Comparison of ENCODE assay signal across 21 cellular contexts in genomic region chr5:178560911-178561310, GRCh38. TPM values are rescaled to one million over a fixed set of nuclear protein-coding genes. Genes with fewer than 3 reads are reported as not detected.
"Had no signal": no experiment of that assay in that cellular context is flagged by ENCODE, and none has a peak within 500 bp of the region (broad histone marks: within the 10 kb centered on the region; RNA-seq: fewer than 3 reads in every experiment).

No MANE protein-coding gene starts in this region.

- H3K9me3 ChIP-seq: esophagus squamous epithelium, gastrocnemius medialis, tibial artery had no signal

- H3K9ac ChIP-seq: parathyroid adenoma had no signal

- H3K4me1 Mint-ChIP-seq: activated CD4-positive, alpha-beta T cell treated with anti-CD3 and anti-CD28 coated beads for 36 hours had no signal

- H2AFZ ChIP-seq: parathyroid adenoma had no signal

- H3K36me3 ChIP-seq: esophagus squamous epithelium, gastrocnemius medialis, tibial artery had no signal

- H3K9me3 Mint-ChIP-seq: activated naive CD4-positive, alpha-beta T cell treated with anti-CD3 and anti-CD28 coated beads for 36 hours; activated T-cell treated with anti-CD3 and anti-CD28 coated beads, Interleukin-2, amount 50 U/mL, for 4 hours; natural killer cell; stimulated activated naive CD8-positive, alpha-beta T cell treated with anti-CD3 and anti-CD28 coated beads, Interleukin-15, amount 100 ng/mL, for 72 hours had no signal

- H3K4me3 ChIP-seq: coronary artery, esophagus squamous epithelium, gastrocnemius medialis, tibial artery had no signal

- H3K36me3 Mint-ChIP-seq: natural killer cell had no signal

- H3K27me3 ChIP-seq: gastrocnemius medialis had no signal

- H3K27ac ChIP-seq: coronary artery, esophagus squamous epithelium, gastrocnemius medialis, parathyroid adenoma, tibial artery had no signal

- H3K4me3 Mint-ChIP-seq: activated CD4-positive, alpha-beta T cell treated with anti-CD3 and anti-CD28 coated beads for 36 hours; activated naive CD4-positive, alpha-beta T cell treated with anti-CD3 and anti-CD28 coated beads for 36 hours; activated T-cell treated with anti-CD3 and anti-CD28 coated beads, Interleukin-2, amount 50 U/mL, for 4 hours; natural killer cell; stimulated activated naive CD8-positive, alpha-beta T cell treated with anti-CD3 and anti-CD28 coated beads, Interleukin-15, amount 100 ng/mL, for 72 hours had no signal

- ATAC-seq: activated CD4-positive, alpha-beta T cell treated with anti-CD3 and anti-CD28 coated beads for 36 hours; activated T-cell treated with anti-CD3 and anti-CD28 coated beads, Interleukin-2, amount 50 U/mL, for 4 hours; gastrocnemius medialis; left ventricle myocardium superior; natural killer cell; right cardiac atrium; stimulated activated naive CD8-positive, alpha-beta T cell treated with anti-CD3 and anti-CD28 coated beads, Interleukin-15, amount 100 ng/mL, for 72 hours had no signal

- H3K4me1 ChIP-seq: gastrocnemius medialis, parathyroid adenoma, tibial artery had no signal

- DNase-seq: activated CD4-positive, alpha-beta T cell treated with anti-CD3 and anti-CD28 coated beads for 36 hours; activated CD4-positive, alpha-beta T cell treated with anti-CD3 and anti-CD28 coated beads, Interleukin-2, amount 50 U/mL, for 4 hours; activated CD8-positive, alpha-beta memory T cell treated with anti-CD3 and anti-CD28 coated beads, Interleukin-2, amount 50 U/mL, for 48 hours; activated naive CD4-positive, alpha-beta T cell treated with anti-CD3 and anti-CD28 coated beads for 36 hours; activated T-cell treated with anti-CD3 and anti-CD28 coated beads, Interleukin-2, amount 50 U/mL, for 4 hours; amygdala; cerebellar nuclear complex; esophagus squamous epithelium; gastrocnemius medialis; hippocampal formation; left ventricle myocardium superior; mammary epithelial cell; natural killer cell; nucleus accumbens; right cardiac atrium; stimulated activated CD4-positive, alpha-beta T cell treated with anti-CD3 and anti-CD28 coated beads, Interleukin-1b, Interleukin-23, amount 100 ng/mL, for 48 hours; stimulated activated naive CD8-positive, alpha-beta T cell treated with anti-CD3 and anti-CD28 coated beads, Interleukin-15, amount 100 ng/mL, for 72 hours; tibial artery had no signal

- H3K27ac Mint-ChIP-seq: activated CD4-positive, alpha-beta T cell treated with anti-CD3 and anti-CD28 coated beads for 36 hours; activated naive CD4-positive, alpha-beta T cell treated with anti-CD3 and anti-CD28 coated beads for 36 hours; natural killer cell; stimulated activated naive CD8-positive, alpha-beta T cell treated with anti-CD3 and anti-CD28 coated beads, Interleukin-15, amount 100 ng/mL, for 72 hours had no signal

RNA-seq across cellular contexts. Expression of gene COL23A1, which starts 29.3 kb away (rescaled TPM):
- total RNA-seq: activated CD4-positive, alpha-beta T cell treated with anti-CD3 and anti-CD28 coated beads for 36 hours; activated T-cell treated with anti-CD3 and anti-CD28 coated beads, Interleukin-2, amount 50 U/mL, for 4 hours; pulmonary artery endothelial cell had no signal
